ENCODE assay signal across 8 cellular contexts in the genomic region with DNA sequence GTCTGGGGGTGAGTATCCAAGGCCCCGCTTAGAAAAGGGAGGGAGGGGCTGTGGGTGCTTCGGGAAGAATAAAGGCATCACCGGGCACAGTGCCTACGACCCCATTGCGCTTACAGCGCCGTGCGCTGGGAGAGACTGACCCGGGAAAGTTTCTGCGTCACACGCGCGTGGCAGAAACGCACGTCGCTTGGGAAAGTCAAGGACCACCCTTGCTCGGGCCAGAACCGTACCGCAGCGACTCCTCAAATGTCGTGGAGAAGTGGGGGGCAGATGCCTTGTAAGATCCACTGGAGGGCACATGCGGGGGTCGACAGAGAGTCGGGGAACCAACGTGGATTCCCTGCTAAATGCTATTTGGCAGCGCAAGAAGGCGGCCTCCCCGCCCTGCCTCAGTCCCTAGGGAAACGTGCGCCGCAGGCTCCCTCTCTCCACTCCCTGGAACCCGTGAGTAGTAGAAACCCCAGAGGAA. TPM values are rescaled to one million over a fixed set of nuclear protein-coding genes. Genes with fewer than 3 reads are reported as not detected.
DNase-seq lines count a peak whose midpoint lies in the region; ATAC-seq and TF ChIP-seq lines count a peak whose summit lies in the region.

No MANE protein-coding gene starts in this region.

- peak overlapping the region; percentile 93 for H2AFZ ChIP-seq in GM23248

- no peak for TF ChIP-seq POLR2A in breast epithelium (IDR thresholded peaks at IDR 0.05)

- H3K9me3 ChIP-seq in GM23248 (ENCODE audit: low read depth) = no peaks in the 10 kb centered on the region
- no peaks in the 10 kb centered on the region for H3K9me3 ChIP-seq in breast epithelium
- H3K9me3 ChIP-seq in CD4-positive, alpha-beta memory T cell (ENCODE audit: control insufficient read depth in 1 of 2, low read length in 2 of 2) = no peaks in the 10 kb centered on the region

- 0 out of 2 replicates have a peak, but pooled peaks cover 5% of the 10 kb centered on the region for H3K4me1 ChIP-seq in GM23248 (ENCODE audit: insufficient read depth)
- no peaks in the 10 kb centered on the region for H3K4me1 ChIP-seq in breast epithelium
- no peaks in the 10 kb centered on the region for H3K4me1 ChIP-seq in CD4-positive, alpha-beta memory T cell (ENCODE audit: insufficient read depth, low read length)

- peaks cover 0 to 5% (median 0%) of the 10 kb centered on the region in 8 donors for H3K9me3 Mint-ChIP-seq in CD4-positive, alpha-beta memory T cell

- intact Hi-C loops in breast epithelium (cut with DNase I; ENCODE audit: low total_unique reads) = no loop called here
- intact Hi-C loops in CD4-positive, alpha-beta memory T cell (cut with micrococcal nuclease) = no loop called here

- H3K4me3 Mint-ChIP-seq in CD4-positive, alpha-beta memory T cell = no peak overlapping the region

- POLR2A ChIA-PET in CD4-positive, alpha-beta memory T cell (lab: Charles Lee; ENCODE audit: partially characterized antibody) = no interaction called here

- no peak for TF ChIP-seq CTCF in breast epithelium (IDR thresholded peaks at IDR 0.05)

- DNase-seq in GM23248 (peak; percentile 65), breast epithelium (ENCODE audit: low spot score in 2 of 2) (no peak), islet precursor cell (peak; percentile 73), skeletal muscle cell (ENCODE audit: low read depth) (peak; percentile 74), NCI-H510A treated with DMSO at 0.1 percent for 48 hours (lab: John Stamatoyannopoulos, UW) (no peak), OCI-M1 (lab: John Stamatoyannopoulos, UW) (no peak)
- DNase-seq in CD4-positive, alpha-beta memory T cell = no peak

- H3K4me3 ChIP-seq in GM23248 (peak overlapping the region; percentile 91), breast epithelium (peak overlapping the region; percentile 60 to 81 (median 75)), skeletal muscle cell (ENCODE audit: low read depth, low read length) (peak overlapping the region; percentile 78)
- H3K4me3 ChIP-seq in CD4-positive, alpha-beta memory T cell (ENCODE audit: low read length in 2 of 2) = no peak overlapping the region

- H3K79me2 ChIP-seq in GM23248 (ENCODE audit: insufficient read depth) = no peaks in the 10 kb centered on the region

- H3K36me3 ChIP-seq in GM23248 (ENCODE audit: low read depth) (no peaks in the 10 kb centered on the region), breast epithelium (no peaks in the 10 kb centered on the region)
- H3K36me3 ChIP-seq in CD4-positive, alpha-beta memory T cell (ENCODE audit: insufficient read depth, low read length) = no peaks in the 10 kb centered on the region

- no peak overlapping the region for H3K27ac Mint-ChIP-seq in CD4-positive, alpha-beta memory T cell

- peaks cover 4 to 16% (median 9%) of the 10 kb centered on the region in 4 donors for H3K4me1 Mint-ChIP-seq in CD4-positive, alpha-beta memory T cell

- ATAC-seq in HG03521 (IDR thresholded peaks at IDR 0.05; ENCODE audit: unreplicated experiment) = no peak

- CTCF ChIA-PET in CD4-positive, alpha-beta memory T cell (lab: Charles Lee; ENCODE audit: partially characterized antibody) = no interaction called here

- peaks cover 24 to 28% of the 10 kb centered on the region in 2 donors for H3K27me3 Mint-ChIP-seq in CD4-positive, alpha-beta memory T cell

- 0 to 1% methylated on average over 31 to 32 of the region's 32 CpGs for WGBS in GM23248 (ENCODE audit: low coverage in 1 of 2, low lambda C conversion rate in 2 of 2, missing lambda C conversion rate in 2 of 2), 2 experiments

- no peaks in the 10 kb centered on the region for H3K36me3 Mint-ChIP-seq in CD4-positive, alpha-beta memory T cell

- peak overlapping the region; percentile 78 for H3K9ac ChIP-seq in GM23248

- H3F3A ChIP-seq in GM23248 (ENCODE audit: insufficient read depth) = peaks cover 23% of the 10 kb centered on the region

- H3K9me2 ChIP-seq in GM23248 (ENCODE audit: insufficient read depth) = no peaks in the 10 kb centered on the region

- no peaks in the 10 kb centered on the region for H4K20me1 ChIP-seq in GM23248 (ENCODE audit: insufficient read depth)

- peak overlapping the region; percentile 87 for H3K27ac ChIP-seq in GM23248
- H3K27ac ChIP-seq in breast epithelium = peak overlapping the region; percentile 96
- no peak overlapping the region for H3K27ac ChIP-seq in CD4-positive, alpha-beta memory T cell (ENCODE audit: low read depth, low read length)

- in situ Hi-C loops in GM23248 (cut with MboI) = no loop called here

- peak overlapping the region; percentile 92 for H3K4me2 ChIP-seq in GM23248 (ENCODE audit: unreplicated experiment)

- H3K27me3 ChIP-seq in GM23248 (replicated peaks; ENCODE audit: insufficient read depth) = no peaks in the 10 kb centered on the region
- H3K27me3 ChIP-seq in breast epithelium = no peaks in the 10 kb centered on the region
- H3K27me3 ChIP-seq in CD4-positive, alpha-beta memory T cell (ENCODE audit: insufficient read depth, low read length) = peaks cover 4% of the 10 kb centered on the region

RNA-seq across cellular contexts. Expression of gene ADAMTS9, which starts 2.4 kb away (rescaled TPM):
- 1.3 and 1.5 TPM in 2 replicates for total RNA-seq in GM23248 (2014; rRNA removed; shearing (Covaris generic))
- 0.68 and 0.75 TPM in 2 replicates for polyA plus RNA-seq in GM23248 (2016; fragmentation: Nextera tagmentation; extraction: Ambion mirVana)
- 100 to 1,000 TPM in 1 of 3 donors, 10 to 100 TPM in 2; 19.4 to 240 (median 50.6) TPM for total RNA-seq in breast epithelium
- not detected for total RNA-seq in CD4-positive, alpha-beta memory T cell
- polyA plus RNA-seq in CD4-positive, alpha-beta memory T cell = not detected

Comparison
In these comparisons a context has a peak if more than half of its experiments do, and no peak if none do; other contexts are left out.
1. DNase-seq: peak in GM23248 (single experiment), islet precursor cell (single experiment) and skeletal muscle cell (single experiment); none in breast epithelium (0 of 2), NCI-H510A treated with DMSO at 0.1 percent for 48 hours (single experiment), CD4-positive, alpha-beta memory T cell (0 of 5) and OCI-M1 (single experiment).
2. H3K4me3 ChIP-seq: peak in GM23248 (single experiment), breast epithelium (3 of 3) and skeletal muscle cell (single experiment); none in CD4-positive, alpha-beta memory T cell (0 of 2).